ENCODE assay signal across 16 cellular contexts in genomic region chr2:176911-177310, GRCh38.
DNase-seq lines count a peak whose midpoint lies in the region; ATAC-seq, FAIRE-seq and TF ChIP-seq lines count a peak whose summit lies in the region.
"Had no signal": no experiment of that assay in that cellular context is flagged by ENCODE, and none has a peak within 500 bp of the region (broad histone marks: within the 10 kb centered on the region; RNA-seq: fewer than 3 reads in every experiment).

No MANE protein-coding gene starts in this region.

- H3K4me1 Mint-ChIP-seq in naive thymus-derived CD4-positive, alpha-beta T cell: peaks cover 22 to 55% (median 48%) of the 10 kb centered on the region in 7 donors
- H3K4me1 Mint-ChIP-seq: memory B cell had no signal

- CTCF ChIA-PET in naive thymus-derived CD4-positive, alpha-beta T cell (lab: Charles Lee): interaction anchor here (1.0 to 2.1 kb wide), 4 partner anchors 26 to 113 kb away, joined by 3 to 10 read pairs (median 5); no protein-coding TSS in a partner anchor

- no peak for ATAC-seq in naive thymus-derived CD4-positive, alpha-beta T cell
- ATAC-seq in GM21367 (IDR thresholded peaks at IDR 0.05; ENCODE audit: unreplicated experiment) (no peak), GM18502 (IDR thresholded peaks at IDR 0.05; ENCODE audit: poor library complexity, unreplicated experiment) (no peak)

- H3K27me3 Mint-ChIP-seq in naive thymus-derived CD4-positive, alpha-beta T cell: peaks cover 0 to 30% (median 0%) of the 10 kb centered on the region in 5 donors
- H3K27me3 Mint-ChIP-seq: activated CD8-positive, alpha-beta T cell treated with anti-CD3 and anti-CD28 coated beads for 36 hours had no signal

- H3K9me3 Mint-ChIP-seq in naive thymus-derived CD4-positive, alpha-beta T cell: peaks cover 0 to 4% (median 0%) of the 10 kb centered on the region in 11 donors
- H3K9me3 Mint-ChIP-seq: activated CD8-positive, alpha-beta T cell treated with anti-CD3 and anti-CD28 coated beads for 36 hours; activated T-cell treated with anti-CD3 and anti-CD28 coated beads, Interleukin-2, amount 50 U/mL, for 4 hours; memory B cell had no signal

- intact Hi-C loops in naive thymus-derived CD4-positive, alpha-beta T cell (cut with micrococcal nuclease): loop anchor here in 1 of 2 donors (1.0 to 5.0 kb wide), 7 partner anchors 25 to 500 kb away; partner anchors contain the start of genes ACP1, SH3YL1 and TMEM18

- TF ChIP-seq CTCF in bronchial epithelial cell (IDR thresholded peaks at IDR 0.05; ENCODE audit: insufficient read depth, low read length, severe bottlenecking): no peak

- no peaks in the 10 kb centered on the region for H3K36me3 ChIP-seq in bronchial epithelial cell (ENCODE audit: control insufficient read depth, insufficient read depth, low read length)
- H3K36me3 ChIP-seq in naive thymus-derived CD4-positive, alpha-beta T cell (ENCODE audit: control insufficient read depth in 2 of 3, insufficient read depth in 3 of 3, low read length in 3 of 3): no peaks in the 10 kb centered on the region

- H3K27ac ChIP-seq in naive thymus-derived CD4-positive, alpha-beta T cell (ENCODE audit: low read depth, low read length): peak overlapping the region; percentile 60

- POLR2A ChIA-PET in naive thymus-derived CD4-positive, alpha-beta T cell (lab: Charles Lee): interaction anchor here (0.6 to 2.6 kb wide), 8 partner anchors 8 to 501 kb away, joined by 3 to 21 read pairs (median 4); partner anchors contain the start of gene SH3YL1

- no peak for FAIRE-seq in bronchial epithelial cell (lab: Jason Lieb, UNC)
- FAIRE-seq: RCC 7860 had no signal

- no peaks in the 10 kb centered on the region for H3K27me3 ChIP-seq in bronchial epithelial cell (ENCODE audit: control insufficient read depth, insufficient read depth, low read length)
- no peaks in the 10 kb centered on the region for H3K27me3 ChIP-seq in naive thymus-derived CD4-positive, alpha-beta T cell (ENCODE audit: control insufficient read depth in 2 of 2, insufficient read depth in 2 of 2, low read length in 2 of 2)

- no peaks in the 10 kb centered on the region for H3K9me3 ChIP-seq in naive thymus-derived CD4-positive, alpha-beta T cell (ENCODE audit: control insufficient read depth in 2 of 3, low read length in 3 of 3)

- no peak overlapping the region for H3K4me3 ChIP-seq in bronchial epithelial cell (ENCODE audit: low read depth, low read length)
- H3K4me3 ChIP-seq in naive thymus-derived CD4-positive, alpha-beta T cell (ENCODE audit: low read length): peak overlapping the region; percentile 14

- peaks cover 33 to 35% of the 10 kb centered on the region in 2 donors for H3K4me1 ChIP-seq in naive thymus-derived CD4-positive, alpha-beta T cell (ENCODE audit: control insufficient read depth in 2 of 2, insufficient read depth in 2 of 2, low read length in 2 of 2)

- peak overlapping the region; percentile 25 to 79 (median 66) for H3K4me3 Mint-ChIP-seq in naive thymus-derived CD4-positive, alpha-beta T cell
- H3K4me3 Mint-ChIP-seq: memory B cell had no signal

- peak; percentile 38 for DNase-seq in COLO829 (ENCODE audit: low spot score)
- DNase-seq in M059J (ENCODE audit: low read depth): peak; percentile 76
- DNase-seq in bronchial epithelial cell (ENCODE audit: low read depth): peak; percentile 43
- DNase-seq in naive thymus-derived CD4-positive, alpha-beta T cell: no peak
- DNase-seq in T1000 (lab: John Stamatoyannopoulos, UW): no peak
- DNase-seq in NCI-H2227 (lab: John Stamatoyannopoulos, UW; ENCODE audit: unreplicated experiment): no peak
- DNase-seq: AML-193, DMS 273 treated with DMSO at 0.1 percent for 48 hours, SW 1271 had no signal

- peaks cover 0 to 5% (median 0%) of the 10 kb centered on the region in 5 donors for H3K36me3 Mint-ChIP-seq in naive thymus-derived CD4-positive, alpha-beta T cell
- H3K36me3 Mint-ChIP-seq: memory B cell had no signal

- peak overlapping the region in 8 of 9 donors; percentile 77 to 98 (median 88) for H3K27ac Mint-ChIP-seq in naive thymus-derived CD4-positive, alpha-beta T cell
- H3K27ac Mint-ChIP-seq: memory B cell, progenitor cell of endocrine pancreas had no signal

Comparison
In these comparisons a context has a peak if more than half of its experiments do, and no peak if none do; other contexts are left out.
1. DNase-seq: peak in COLO829 (single experiment), M059J (single experiment) and bronchial epithelial cell (single experiment); none in naive thymus-derived CD4-positive, alpha-beta T cell (0 of 9), T1000 (single experiment) and NCI-H2227 (single experiment).